In the genomic region with DNA sequence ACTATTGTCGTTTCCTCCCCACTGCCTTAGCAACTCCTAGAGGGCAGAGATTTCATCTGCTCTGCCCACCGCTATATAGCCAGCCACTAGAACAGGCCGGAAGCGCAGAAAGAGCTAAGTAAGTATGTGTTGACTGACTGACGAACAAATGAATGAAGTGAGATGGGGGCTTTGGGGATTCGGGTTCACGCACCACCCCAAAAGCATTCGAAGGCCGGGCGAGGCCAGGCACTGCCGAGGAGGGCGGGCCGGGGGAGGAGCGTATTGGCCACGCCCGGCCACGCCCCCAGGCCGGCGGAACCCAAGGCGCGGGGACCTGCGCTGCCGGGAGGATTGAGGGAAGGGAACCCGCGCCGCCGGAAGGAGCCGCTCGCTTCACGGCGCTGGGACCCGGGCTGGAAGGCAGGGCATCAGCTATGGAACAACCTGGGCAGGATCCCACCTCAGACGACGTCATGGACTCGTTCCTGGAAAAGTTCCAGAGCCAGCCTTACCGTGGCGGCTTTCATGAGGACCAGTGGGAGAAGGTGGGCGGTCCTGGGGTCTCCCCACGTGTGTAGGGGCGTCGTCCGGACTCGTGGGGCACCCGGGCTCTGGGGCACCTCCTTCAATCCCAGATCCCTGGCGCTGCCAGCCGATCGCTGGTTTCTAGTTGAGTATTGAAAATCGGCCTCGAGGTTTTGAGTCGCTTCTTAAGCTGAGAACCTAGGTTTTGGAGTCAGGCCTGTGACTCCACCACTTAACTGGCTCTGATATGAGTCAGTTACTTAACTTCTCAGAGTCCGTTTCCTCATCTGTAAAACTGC, we compare ENCODE assay signal across 1 cellular context.
A peak's percentile ranks its signal among the peaks of the same experiment; 100 is the strongest.
TF ChIP-seq lines count a peak whose summit lies in the region.

A gene with protein sequence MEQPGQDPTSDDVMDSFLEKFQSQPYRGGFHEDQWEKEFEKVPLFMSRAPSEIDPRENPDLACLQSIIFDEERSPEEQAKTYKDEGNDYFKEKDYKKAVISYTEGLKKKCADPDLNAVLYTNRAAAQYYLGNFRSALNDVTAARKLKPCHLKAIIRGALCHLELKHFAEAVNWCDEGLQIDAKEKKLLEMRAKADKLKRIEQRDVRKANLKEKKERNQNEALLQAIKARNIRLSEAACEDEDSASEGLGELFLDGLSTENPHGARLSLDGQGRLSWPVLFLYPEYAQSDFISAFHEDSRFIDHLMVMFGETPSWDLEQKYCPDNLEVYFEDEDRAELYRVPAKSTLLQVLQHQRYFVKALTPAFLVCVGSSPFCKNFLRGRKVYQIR (plus strand): TSS at position 369 of the 806 bp plus-strand sequence. CDS start 48 bp downstream, at position 417.

TF ChIP-seq in HepG2, 621 proteins besides CTCF, POLR2A, EP300 and RAD21 (continued from another document):
- TF ChIP-seq, protein P1, sequence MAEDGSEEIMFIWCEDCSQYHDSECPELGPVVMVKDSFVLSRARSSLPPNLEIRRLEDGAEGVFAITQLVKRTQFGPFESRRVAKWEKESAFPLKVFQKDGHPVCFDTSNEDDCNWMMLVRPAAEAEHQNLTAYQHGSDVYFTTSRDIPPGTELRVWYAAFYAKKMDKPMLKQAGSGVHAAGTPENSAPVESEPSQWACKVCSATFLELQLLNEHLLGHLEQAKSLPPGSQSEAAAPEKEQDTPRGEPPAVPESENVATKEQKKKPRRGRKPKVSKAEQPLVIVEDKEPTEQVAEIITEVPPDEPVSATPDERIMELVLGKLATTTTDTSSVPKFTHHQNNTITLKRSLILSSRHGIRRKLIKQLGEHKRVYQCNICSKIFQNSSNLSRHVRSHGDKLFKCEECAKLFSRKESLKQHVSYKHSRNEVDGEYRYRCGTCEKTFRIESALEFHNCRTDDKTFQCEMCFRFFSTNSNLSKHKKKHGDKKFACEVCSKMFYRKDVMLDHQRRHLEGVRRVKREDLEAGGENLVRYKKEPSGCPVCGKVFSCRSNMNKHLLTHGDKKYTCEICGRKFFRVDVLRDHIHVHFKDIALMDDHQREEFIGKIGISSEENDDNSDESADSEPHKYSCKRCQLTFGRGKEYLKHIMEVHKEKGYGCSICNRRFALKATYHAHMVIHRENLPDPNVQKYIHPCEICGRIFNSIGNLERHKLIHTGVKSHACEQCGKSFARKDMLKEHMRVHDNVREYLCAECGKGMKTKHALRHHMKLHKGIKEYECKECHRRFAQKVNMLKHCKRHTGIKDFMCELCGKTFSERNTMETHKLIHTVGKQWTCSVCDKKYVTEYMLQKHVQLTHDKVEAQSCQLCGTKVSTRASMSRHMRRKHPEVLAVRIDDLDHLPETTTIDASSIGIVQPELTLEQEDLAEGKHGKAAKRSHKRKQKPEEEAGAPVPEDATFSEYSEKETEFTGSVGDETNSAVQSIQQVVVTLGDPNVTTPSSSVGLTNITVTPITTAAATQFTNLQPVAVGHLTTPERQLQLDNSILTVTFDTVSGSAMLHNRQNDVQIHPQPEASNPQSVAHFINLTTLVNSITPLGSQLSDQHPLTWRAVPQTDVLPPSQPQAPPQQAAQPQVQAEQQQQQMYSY (CRISPR knock-in tag; IDR thresholded peaks at IDR 0.05) = peak; percentile 21; the same call in 1 of the 2 replicates
- TF ChIP-seq MED13 (CRISPR knock-in tag; IDR thresholded peaks at IDR 0.05) = no peak
- no peak for TF ChIP-seq REXO4 (CRISPR knock-in tag; IDR thresholded peaks at IDR 0.05; ENCODE audit: borderline replicate concordance)
- TF ChIP-seq HOXA7 (CRISPR knock-in tag; IDR thresholded peaks at IDR 0.05) = no peak
- peak; percentile 86 for TF ChIP-seq ISL2 (CRISPR knock-in tag; IDR thresholded peaks at IDR 0.05)
- TF ChIP-seq ZNF670 (CRISPR knock-in tag; IDR thresholded peaks at IDR 0.05; ENCODE audit: borderline replicate concordance) = peak; percentile 84
- no peak for TF ChIP-seq ZMYM2 (CRISPR knock-in tag; IDR thresholded peaks at IDR 0.05)
- TF ChIP-seq ZFYVE20 (CRISPR knock-in tag; IDR thresholded peaks at IDR 0.05; ENCODE audit: borderline replicate concordance, low read depth) = 0 out of 2 replicates have a peak, but pooled peaks have one; percentile 37
- TF ChIP-seq ZNF652 (CRISPR knock-in tag; IDR thresholded peaks at IDR 0.05; ENCODE audit: borderline replicate concordance, low read depth) = no peak; the same call in 1 of the 2 replicates
- peak; percentile 97 for TF ChIP-seq KMT2A (CRISPR knock-in tag; IDR thresholded peaks at IDR 0.05)
- TF ChIP-seq, protein P2, sequence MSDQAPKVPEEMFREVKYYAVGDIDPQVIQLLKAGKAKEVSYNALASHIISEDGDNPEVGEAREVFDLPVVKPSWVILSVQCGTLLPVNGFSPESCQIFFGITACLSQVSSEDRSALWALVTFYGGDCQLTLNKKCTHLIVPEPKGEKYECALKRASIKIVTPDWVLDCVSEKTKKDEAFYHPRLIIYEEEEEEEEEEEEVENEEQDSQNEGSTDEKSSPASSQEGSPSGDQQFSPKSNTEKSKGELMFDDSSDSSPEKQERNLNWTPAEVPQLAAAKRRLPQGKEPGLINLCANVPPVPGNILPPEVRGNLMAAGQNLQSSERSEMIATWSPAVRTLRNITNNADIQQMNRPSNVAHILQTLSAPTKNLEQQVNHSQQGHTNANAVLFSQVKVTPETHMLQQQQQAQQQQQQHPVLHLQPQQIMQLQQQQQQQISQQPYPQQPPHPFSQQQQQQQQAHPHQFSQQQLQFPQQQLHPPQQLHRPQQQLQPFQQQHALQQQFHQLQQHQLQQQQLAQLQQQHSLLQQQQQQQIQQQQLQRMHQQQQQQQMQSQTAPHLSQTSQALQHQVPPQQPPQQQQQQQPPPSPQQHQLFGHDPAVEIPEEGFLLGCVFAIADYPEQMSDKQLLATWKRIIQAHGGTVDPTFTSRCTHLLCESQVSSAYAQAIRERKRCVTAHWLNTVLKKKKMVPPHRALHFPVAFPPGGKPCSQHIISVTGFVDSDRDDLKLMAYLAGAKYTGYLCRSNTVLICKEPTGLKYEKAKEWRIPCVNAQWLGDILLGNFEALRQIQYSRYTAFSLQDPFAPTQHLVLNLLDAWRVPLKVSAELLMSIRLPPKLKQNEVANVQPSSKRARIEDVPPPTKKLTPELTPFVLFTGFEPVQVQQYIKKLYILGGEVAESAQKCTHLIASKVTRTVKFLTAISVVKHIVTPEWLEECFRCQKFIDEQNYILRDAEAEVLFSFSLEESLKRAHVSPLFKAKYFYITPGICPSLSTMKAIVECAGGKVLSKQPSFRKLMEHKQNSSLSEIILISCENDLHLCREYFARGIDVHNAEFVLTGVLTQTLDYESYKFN (CRISPR knock-in tag; conservative IDR thresholded peaks at IDR 0.05) = peak; percentile 55
- peak; percentile 88 for TF ChIP-seq DMAP1 (CRISPR knock-in tag; IDR thresholded peaks at IDR 0.05)
- TF ChIP-seq MZF1 (CRISPR knock-in tag; IDR thresholded peaks at IDR 0.05; ENCODE audit: borderline replicate concordance) = 0 out of 2 replicates have a peak, but pooled peaks have one; percentile 77
- TF ChIP-seq ZNF232 (CRISPR knock-in tag; IDR thresholded peaks at IDR 0.05; ENCODE audit: borderline replicate concordance) = peak; percentile 93
- TF ChIP-seq ZNF34 (CRISPR knock-in tag; IDR thresholded peaks at IDR 0.05; ENCODE audit: borderline replicate concordance) = peak; percentile 58; the same call in 1 of the 2 replicates
- peak; percentile 79; the same call in 1 of the 2 replicates for TF ChIP-seq ZNF224 (CRISPR knock-in tag; IDR thresholded peaks at IDR 0.05)
- TF ChIP-seq, protein P3, sequence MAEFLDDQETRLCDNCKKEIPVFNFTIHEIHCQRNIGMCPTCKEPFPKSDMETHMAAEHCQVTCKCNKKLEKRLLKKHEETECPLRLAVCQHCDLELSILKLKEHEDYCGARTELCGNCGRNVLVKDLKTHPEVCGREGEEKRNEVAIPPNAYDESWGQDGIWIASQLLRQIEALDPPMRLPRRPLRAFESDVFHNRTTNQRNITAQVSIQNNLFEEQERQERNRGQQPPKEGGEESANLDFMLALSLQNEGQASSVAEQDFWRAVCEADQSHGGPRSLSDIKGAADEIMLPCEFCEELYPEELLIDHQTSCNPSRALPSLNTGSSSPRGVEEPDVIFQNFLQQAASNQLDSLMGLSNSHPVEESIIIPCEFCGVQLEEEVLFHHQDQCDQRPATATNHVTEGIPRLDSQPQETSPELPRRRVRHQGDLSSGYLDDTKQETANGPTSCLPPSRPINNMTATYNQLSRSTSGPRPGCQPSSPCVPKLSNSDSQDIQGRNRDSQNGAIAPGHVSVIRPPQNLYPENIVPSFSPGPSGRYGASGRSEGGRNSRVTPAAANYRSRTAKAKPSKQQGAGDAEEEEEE (CRISPR knock-in tag; IDR thresholded peaks at IDR 0.05; ENCODE audit: borderline replicate concordance) = no peak
- TF ChIP-seq ZIK1 (CRISPR knock-in tag; IDR thresholded peaks at IDR 0.05; ENCODE audit: borderline replicate concordance, low read depth) = no peak
- TF ChIP-seq, protein P4, sequence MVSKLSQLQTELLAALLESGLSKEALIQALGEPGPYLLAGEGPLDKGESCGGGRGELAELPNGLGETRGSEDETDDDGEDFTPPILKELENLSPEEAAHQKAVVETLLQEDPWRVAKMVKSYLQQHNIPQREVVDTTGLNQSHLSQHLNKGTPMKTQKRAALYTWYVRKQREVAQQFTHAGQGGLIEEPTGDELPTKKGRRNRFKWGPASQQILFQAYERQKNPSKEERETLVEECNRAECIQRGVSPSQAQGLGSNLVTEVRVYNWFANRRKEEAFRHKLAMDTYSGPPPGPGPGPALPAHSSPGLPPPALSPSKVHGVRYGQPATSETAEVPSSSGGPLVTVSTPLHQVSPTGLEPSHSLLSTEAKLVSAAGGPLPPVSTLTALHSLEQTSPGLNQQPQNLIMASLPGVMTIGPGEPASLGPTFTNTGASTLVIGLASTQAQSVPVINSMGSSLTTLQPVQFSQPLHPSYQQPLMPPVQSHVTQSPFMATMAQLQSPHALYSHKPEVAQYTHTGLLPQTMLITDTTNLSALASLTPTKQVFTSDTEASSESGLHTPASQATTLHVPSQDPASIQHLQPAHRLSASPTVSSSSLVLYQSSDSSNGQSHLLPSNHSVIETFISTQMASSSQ (IDR thresholded peaks at IDR 0.05; ENCODE audit: low read depth) = no peak
- TF ChIP-seq, protein P4 (CRISPR knock-in tag; IDR thresholded peaks at IDR 0.05; ENCODE audit: borderline replicate concordance) = peak; percentile 77
- TF ChIP-seq, protein P5, sequence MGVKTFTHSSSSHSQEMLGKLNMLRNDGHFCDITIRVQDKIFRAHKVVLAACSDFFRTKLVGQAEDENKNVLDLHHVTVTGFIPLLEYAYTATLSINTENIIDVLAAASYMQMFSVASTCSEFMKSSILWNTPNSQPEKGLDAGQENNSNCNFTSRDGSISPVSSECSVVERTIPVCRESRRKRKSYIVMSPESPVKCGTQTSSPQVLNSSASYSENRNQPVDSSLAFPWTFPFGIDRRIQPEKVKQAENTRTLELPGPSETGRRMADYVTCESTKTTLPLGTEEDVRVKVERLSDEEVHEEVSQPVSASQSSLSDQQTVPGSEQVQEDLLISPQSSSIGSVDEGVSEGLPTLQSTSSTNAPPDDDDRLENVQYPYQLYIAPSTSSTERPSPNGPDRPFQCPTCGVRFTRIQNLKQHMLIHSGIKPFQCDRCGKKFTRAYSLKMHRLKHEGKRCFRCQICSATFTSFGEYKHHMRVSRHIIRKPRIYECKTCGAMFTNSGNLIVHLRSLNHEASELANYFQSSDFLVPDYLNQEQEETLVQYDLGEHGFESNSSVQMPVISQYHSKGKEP (CRISPR knock-in tag; IDR thresholded peaks at IDR 0.05) = no peak; the same call in 1 of the 2 replicates
- no peak for TF ChIP-seq CAMTA2 (CRISPR knock-in tag; IDR thresholded peaks at IDR 0.05; ENCODE audit: borderline replicate concordance)
